15 cellular contexts compared by ENCODE assay signal in genomic region chr12:120814203-120814902, GRCh38.
"Had no signal": no experiment of that assay in that cellular context is flagged by ENCODE, and none has a peak within 500 bp of the region (broad histone marks: within the 10 kb centered on the region; RNA-seq: fewer than 3 reads in every experiment).

No MANE protein-coding gene starts in this region.

- H3K4me3 ChIP-seq: ascending aorta, lung, sigmoid colon, thoracic aorta had no signal

- H3K4me3 Mint-ChIP-seq: activated CD8-positive, alpha-beta memory T cell treated with anti-CD3 and anti-CD28 coated beads, Interleukin-2, amount 10 ng/mL, durations not matched to agents 7 days and 5 days; activated naive CD8-positive, alpha-beta T cell treated with anti-CD3 and anti-CD28 coated beads, Interleukin-2, amount 10 ng/mL, durations not matched to agents 7 days and 5 days; activated T-cell treated with anti-CD3 and anti-CD28 coated beads, Interleukin-2, amount 50 U/mL, for 4 hours; naive thymus-derived CD4-positive, alpha-beta T cell; T-helper 2 cell treated with Interferon-gamma antibody and Interleukin-4, amounts not matched to agents 5 μg/mL and 100 μg/mL, for 36 hours had no signal

- H3K9ac ChIP-seq: parathyroid adenoma had no signal

- H3K27me3 ChIP-seq: ascending aorta, sigmoid colon had no signal

- H3K27me3 Mint-ChIP-seq: activated CD8-positive, alpha-beta memory T cell treated with anti-CD3 and anti-CD28 coated beads, Interleukin-2, amount 10 ng/mL, durations not matched to agents 7 days and 5 days; activated naive CD8-positive, alpha-beta T cell treated with anti-CD3 and anti-CD28 coated beads, Interleukin-2, amount 10 ng/mL, durations not matched to agents 7 days and 5 days; naive thymus-derived CD4-positive, alpha-beta T cell had no signal

- DNase-seq: activated CD4-positive, alpha-beta T cell treated with anti-CD3 and anti-CD28 coated beads, Interleukin-2, amount 50 U/mL, for 4 hours; activated CD8-positive, alpha-beta memory T cell treated with anti-CD3 and anti-CD28 coated beads, Interleukin-2, amount 10 ng/mL, durations not matched to agents 7 days and 5 days; activated gamma-delta T cell; activated naive CD8-positive, alpha-beta T cell treated with anti-CD3 and anti-CD28 coated beads, Interleukin-2, amount 10 ng/mL, durations not matched to agents 7 days and 5 days; activated T-cell treated with anti-CD3 and anti-CD28 coated beads, Interleukin-2, amount 50 U/mL, for 4 hours; islet precursor cell; naive thymus-derived CD4-positive, alpha-beta T cell; sigmoid colon; stimulated activated CD4-positive, alpha-beta T cell treated with anti-CD3 and anti-CD28 coated beads, Interleukin-1b, Interleukin-23, amount 100 ng/mL, for 48 hours had no signal

- H3K27ac Mint-ChIP-seq: activated CD8-positive, alpha-beta memory T cell treated with anti-CD3 and anti-CD28 coated beads, Interleukin-2, amount 10 ng/mL, durations not matched to agents 7 days and 5 days; activated naive CD8-positive, alpha-beta T cell treated with anti-CD3 and anti-CD28 coated beads, Interleukin-2, amount 10 ng/mL, durations not matched to agents 7 days and 5 days; T-helper 2 cell treated with Interferon-gamma antibody and Interleukin-4, amounts not matched to agents 5 μg/mL and 100 μg/mL, for 36 hours had no signal

- H3K9me3 Mint-ChIP-seq: activated naive CD8-positive, alpha-beta T cell treated with anti-CD3 and anti-CD28 coated beads, Interleukin-2, amount 10 ng/mL, durations not matched to agents 7 days and 5 days; activated T-cell treated with anti-CD3 and anti-CD28 coated beads, Interleukin-2, amount 50 U/mL, for 4 hours; T-helper 2 cell treated with Interferon-gamma antibody and Interleukin-4, amounts not matched to agents 5 μg/mL and 100 μg/mL, for 36 hours had no signal

- ATAC-seq: activated CD8-positive, alpha-beta memory T cell treated with anti-CD3 and anti-CD28 coated beads, Interleukin-2, amount 10 ng/mL, durations not matched to agents 7 days and 5 days; esophagus mucosa; naive thymus-derived CD4-positive, alpha-beta T cell had no signal

- H3K27ac ChIP-seq: ascending aorta, parathyroid adenoma, sigmoid colon, thoracic aorta had no signal

- H3K9me3 ChIP-seq: ascending aorta, sigmoid colon, thoracic aorta had no signal
